ENCODE assay signal across 22 cellular contexts in the genomic region with DNA sequence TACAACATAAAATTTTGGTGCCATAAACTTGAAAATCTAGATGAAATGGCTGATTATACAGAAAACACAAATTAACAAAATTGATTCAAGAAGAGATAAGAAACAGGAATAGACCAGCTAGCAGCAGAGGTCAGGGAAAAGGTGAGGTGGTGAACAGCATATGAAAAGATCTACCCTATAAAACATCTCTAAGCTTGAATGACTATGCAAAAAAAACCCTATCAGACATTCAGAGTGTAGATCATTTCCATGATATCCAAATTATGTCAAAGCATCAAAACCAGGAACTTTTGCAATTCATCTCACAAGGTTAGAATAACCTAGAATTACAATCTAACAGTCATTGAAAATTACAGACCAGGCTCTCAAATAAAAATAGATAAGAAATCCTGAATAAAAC.
"Had no signal": no experiment of that assay in that cellular context is flagged by ENCODE, and none has a peak within 500 bp of the region (broad histone marks: within the 10 kb centered on the region; RNA-seq: fewer than 3 reads in every experiment).

No MANE protein-coding gene starts in this region.

- H3K27me3 ChIP-seq: SJSA1 had no signal

- H3K9ac ChIP-seq: KMS-11 had no signal

- DNase-seq: MV-4-11, NCI-H1048, NCI-H1105, NCI-H1417, NCI-H1436 treated with DMSO at 0.1 percent for 48 hours, NCI-H1694, NCI-H187 treated with DMSO at 0.1 percent for 48 hours, NCI-H2029 treated with DMSO at 0.1 percent for 48 hours, NCI-H2171 treated with DMSO at 0.1 percent for 48 hours, NCI-H345, NCI-H446 treated with DMSO at 0.1 percent for 48 hours, NCI-H510A treated with DMSO at 0.1 percent for 48 hours, NCI-H69, NCI-H774, Right ventricle myocardium superior, RPMI8226, SIG-M5, SW 1271, T-cell had no signal

- ATAC-seq: T-cell had no signal

- H3K4me3 ChIP-seq: SJSA1, SK-N-MC had no signal

- H3K27ac ChIP-seq: KMS-11, SJSA1, SK-N-MC had no signal

- H3K4me2 ChIP-seq: KMS-11 had no signal

- H3K9me3 ChIP-seq: SJSA1 had no signal

- H3K36me3 ChIP-seq: SJSA1 had no signal
